In the genomic region with DNA sequence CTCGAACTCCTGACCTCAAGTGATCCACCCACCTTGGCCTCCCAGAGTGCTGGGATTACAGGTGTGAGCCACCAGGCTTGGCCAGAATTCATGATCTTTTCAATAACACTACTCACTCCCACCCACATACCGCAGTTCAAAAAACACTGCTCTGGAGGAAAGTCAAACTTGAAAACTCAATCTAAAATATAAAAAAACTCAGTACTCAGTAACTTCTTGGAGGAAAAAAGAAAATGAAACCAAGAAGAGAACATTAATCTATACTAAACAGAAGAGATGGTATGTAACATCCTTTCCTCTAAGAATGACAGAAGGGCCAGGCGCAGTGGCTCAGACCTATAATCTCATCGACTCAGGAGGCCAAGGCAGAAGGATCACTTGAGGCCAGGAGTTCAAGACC, we compare ENCODE assay signal across 1 cellular context.
TF ChIP-seq lines count a peak whose summit lies in the region.

No MANE protein-coding gene starts in this region.

TF ChIP-seq in GM12878, 131 proteins besides CTCF, POLR2A, EP300 and RAD21:
- no peak for TF ChIP-seq JUNB (IDR thresholded peaks at IDR 0.05)
- no peak for TF ChIP-seq STAT1 (conservative IDR thresholded peaks at IDR 0.05)
- TF ChIP-seq EED (IDR thresholded peaks at IDR 0.05; ENCODE audit: low read depth): no peak
- TF ChIP-seq DPF2 (IDR thresholded peaks at IDR 0.05): no peak
- TF ChIP-seq, protein P1, sequence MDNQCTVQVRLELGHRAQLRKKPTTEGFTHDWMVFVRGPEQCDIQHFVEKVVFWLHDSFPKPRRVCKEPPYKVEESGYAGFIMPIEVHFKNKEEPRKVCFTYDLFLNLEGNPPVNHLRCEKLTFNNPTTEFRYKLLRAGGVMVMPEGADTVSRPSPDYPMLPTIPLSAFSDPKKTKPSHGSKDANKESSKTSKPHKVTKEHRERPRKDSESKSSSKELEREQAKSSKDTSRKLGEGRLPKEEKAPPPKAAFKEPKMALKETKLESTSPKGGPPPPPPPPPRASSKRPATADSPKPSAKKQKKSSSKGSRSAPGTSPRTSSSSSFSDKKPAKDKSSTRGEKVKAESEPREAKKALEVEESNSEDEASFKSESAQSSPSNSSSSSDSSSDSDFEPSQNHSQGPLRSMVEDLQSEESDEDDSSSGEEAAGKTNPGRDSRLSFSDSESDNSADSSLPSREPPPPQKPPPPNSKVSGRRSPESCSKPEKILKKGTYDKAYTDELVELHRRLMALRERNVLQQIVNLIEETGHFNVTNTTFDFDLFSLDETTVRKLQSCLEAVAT (IDR thresholded peaks at IDR 0.05): no peak
- TF ChIP-seq, protein P2, sequence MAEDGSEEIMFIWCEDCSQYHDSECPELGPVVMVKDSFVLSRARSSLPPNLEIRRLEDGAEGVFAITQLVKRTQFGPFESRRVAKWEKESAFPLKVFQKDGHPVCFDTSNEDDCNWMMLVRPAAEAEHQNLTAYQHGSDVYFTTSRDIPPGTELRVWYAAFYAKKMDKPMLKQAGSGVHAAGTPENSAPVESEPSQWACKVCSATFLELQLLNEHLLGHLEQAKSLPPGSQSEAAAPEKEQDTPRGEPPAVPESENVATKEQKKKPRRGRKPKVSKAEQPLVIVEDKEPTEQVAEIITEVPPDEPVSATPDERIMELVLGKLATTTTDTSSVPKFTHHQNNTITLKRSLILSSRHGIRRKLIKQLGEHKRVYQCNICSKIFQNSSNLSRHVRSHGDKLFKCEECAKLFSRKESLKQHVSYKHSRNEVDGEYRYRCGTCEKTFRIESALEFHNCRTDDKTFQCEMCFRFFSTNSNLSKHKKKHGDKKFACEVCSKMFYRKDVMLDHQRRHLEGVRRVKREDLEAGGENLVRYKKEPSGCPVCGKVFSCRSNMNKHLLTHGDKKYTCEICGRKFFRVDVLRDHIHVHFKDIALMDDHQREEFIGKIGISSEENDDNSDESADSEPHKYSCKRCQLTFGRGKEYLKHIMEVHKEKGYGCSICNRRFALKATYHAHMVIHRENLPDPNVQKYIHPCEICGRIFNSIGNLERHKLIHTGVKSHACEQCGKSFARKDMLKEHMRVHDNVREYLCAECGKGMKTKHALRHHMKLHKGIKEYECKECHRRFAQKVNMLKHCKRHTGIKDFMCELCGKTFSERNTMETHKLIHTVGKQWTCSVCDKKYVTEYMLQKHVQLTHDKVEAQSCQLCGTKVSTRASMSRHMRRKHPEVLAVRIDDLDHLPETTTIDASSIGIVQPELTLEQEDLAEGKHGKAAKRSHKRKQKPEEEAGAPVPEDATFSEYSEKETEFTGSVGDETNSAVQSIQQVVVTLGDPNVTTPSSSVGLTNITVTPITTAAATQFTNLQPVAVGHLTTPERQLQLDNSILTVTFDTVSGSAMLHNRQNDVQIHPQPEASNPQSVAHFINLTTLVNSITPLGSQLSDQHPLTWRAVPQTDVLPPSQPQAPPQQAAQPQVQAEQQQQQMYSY (CRISPR knock-in tag; IDR thresholded peaks at IDR 0.05): no peak
- TF ChIP-seq, protein P3, sequence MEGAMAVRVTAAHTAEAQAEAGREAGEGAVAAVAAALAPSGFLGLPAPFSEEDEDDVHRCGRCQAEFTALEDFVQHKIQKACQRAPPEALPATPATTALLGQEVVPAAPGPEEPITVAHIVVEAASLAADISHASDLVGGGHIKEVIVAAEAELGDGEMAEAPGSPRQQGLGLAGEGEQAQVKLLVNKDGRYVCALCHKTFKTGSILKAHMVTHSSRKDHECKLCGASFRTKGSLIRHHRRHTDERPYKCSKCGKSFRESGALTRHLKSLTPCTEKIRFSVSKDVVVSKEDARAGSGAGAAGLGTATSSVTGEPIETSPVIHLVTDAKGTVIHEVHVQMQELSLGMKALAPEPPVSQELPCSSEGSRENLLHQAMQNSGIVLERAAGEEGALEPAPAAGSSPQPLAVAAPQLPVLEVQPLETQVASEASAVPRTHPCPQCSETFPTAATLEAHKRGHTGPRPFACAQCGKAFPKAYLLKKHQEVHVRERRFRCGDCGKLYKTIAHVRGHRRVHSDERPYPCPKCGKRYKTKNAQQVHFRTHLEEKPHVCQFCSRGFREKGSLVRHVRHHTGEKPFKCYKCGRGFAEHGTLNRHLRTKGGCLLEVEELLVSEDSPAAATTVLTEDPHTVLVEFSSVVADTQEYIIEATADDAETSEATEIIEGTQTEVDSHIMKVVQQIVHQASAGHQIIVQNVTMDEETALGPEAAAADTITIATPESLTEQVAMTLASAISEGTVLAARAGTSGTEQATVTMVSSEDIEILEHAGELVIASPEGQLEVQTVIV (IDR thresholded peaks at IDR 0.05; ENCODE audit: borderline replicate concordance, partially characterized antibody): no peak
- no peak for TF ChIP-seq NR2C1 (IDR thresholded peaks at IDR 0.05)
- TF ChIP-seq STAT3 (IDR thresholded peaks at IDR 0.05; ENCODE audit: low read depth, low read length): no peak
- TF ChIP-seq, protein P4, sequence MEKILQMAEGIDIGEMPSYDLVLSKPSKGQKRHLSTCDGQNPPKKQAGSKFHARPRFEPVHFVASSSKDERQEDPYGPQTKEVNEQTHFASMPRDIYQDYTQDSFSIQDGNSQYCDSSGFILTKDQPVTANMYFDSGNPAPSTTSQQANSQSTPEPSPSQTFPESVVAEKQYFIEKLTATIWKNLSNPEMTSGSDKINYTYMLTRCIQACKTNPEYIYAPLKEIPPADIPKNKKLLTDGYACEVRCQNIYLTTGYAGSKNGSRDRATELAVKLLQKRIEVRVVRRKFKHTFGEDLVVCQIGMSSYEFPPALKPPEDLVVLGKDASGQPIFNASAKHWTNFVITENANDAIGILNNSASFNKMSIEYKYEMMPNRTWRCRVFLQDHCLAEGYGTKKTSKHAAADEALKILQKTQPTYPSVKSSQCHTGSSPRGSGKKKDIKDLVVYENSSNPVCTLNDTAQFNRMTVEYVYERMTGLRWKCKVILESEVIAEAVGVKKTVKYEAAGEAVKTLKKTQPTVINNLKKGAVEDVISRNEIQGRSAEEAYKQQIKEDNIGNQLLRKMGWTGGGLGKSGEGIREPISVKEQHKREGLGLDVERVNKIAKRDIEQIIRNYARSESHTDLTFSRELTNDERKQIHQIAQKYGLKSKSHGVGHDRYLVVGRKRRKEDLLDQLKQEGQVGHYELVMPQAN (conservative IDR thresholded peaks at IDR 0.05): no peak
